24 cellular contexts compared by ENCODE assay signal in the genomic region with DNA sequence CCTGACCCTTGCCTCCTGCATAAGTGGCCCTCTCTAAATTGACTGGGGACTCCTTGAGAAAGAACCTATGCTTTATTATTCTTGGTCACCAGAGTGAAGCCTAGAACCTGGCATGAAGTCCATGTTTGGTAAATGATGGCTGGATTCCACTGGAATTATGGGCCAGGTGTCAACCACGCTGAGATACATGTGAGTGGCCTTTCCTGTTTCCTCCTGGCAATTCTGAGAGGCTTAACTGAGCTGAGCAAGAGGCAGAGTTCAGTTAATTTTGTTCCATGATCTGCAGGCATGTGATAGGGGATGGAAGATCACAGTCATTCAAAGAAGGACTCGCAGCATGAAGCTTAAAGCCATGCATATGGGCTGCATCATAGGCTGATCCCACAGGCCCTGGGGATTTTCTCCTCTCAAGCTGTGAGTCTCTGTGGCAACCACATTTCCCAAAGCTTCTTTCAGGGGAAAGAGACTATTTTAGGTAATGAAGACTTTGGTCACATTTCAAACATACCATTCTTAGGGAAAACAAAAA.
"Had no signal": no experiment of that assay in that cellular context is flagged by ENCODE, and none has a peak within 500 bp of the region (broad histone marks: within the 10 kb centered on the region; RNA-seq: fewer than 3 reads in every experiment).

No MANE protein-coding gene starts in this region.

- H3K4me3 ChIP-seq: gastroesophageal sphincter, hepatocyte, ovary, suprapubic skin, tibial artery, upper lobe of right lung had no signal

- H3K36me3 ChIP-seq: brain microvascular endothelial cell, gastroesophageal sphincter, neutrophil, ovary, suprapubic skin, tibial artery, upper lobe of right lung had no signal

- H3K4me2 ChIP-seq: hepatocyte had no signal

- H3K27ac ChIP-seq: brain microvascular endothelial cell, gastroesophageal sphincter, hepatocyte, neutrophil, ovary, suprapubic skin, tibial artery, upper lobe of right lung had no signal

- H3K4me1 ChIP-seq: suprapubic skin, upper lobe of right lung had no signal

- ATAC-seq: activated CD8-positive, alpha-beta memory T cell treated with anti-CD3 and anti-CD28 coated beads, Interleukin-2, amount 10 ng/mL, durations not matched to agents 7 days and 5 days; activated CD8-positive, alpha-beta T cell treated with anti-CD3 and anti-CD28 coated beads, Interleukin-2, amount 10 ng/mL, durations not matched to agents 7 days and 5 days; activated T-cell treated with anti-CD3 and anti-CD28 coated beads, Interleukin-2, amount 50 U/mL, for 72 hours; gastroesophageal sphincter; left cardiac atrium; left ventricle myocardium superior; sciatic nerve; stimulated activated effector memory CD8-positive, alpha-beta T cell treated with anti-CD3 and anti-CD28 coated beads, Interleukin-12 subunit alpha, Interleukin-12 subunit beta, amount 100 ng/mL, for 72 hours; T-helper 17 cell; upper lobe of right lung; WTC11 had no signal

- H3K9me3 ChIP-seq: gastroesophageal sphincter, neutrophil, ovary, suprapubic skin, tibial artery, upper lobe of right lung had no signal

- DNase-seq: activated CD4-positive, alpha-beta T cell treated with anti-CD3 and anti-CD28 coated beads for 1 hour; activated CD8-positive, alpha-beta memory T cell treated with anti-CD3 and anti-CD28 coated beads, Interleukin-2, amount 10 ng/mL, durations not matched to agents 7 days and 5 days; activated CD8-positive, alpha-beta T cell treated with anti-CD3 and anti-CD28 coated beads, Interleukin-2, amount 10 ng/mL, durations not matched to agents 7 days and 5 days; activated naive CD4-positive, alpha-beta T cell; activated T-cell treated with anti-CD3 and anti-CD28 coated beads, Interleukin-2, amount 50 U/mL, for 72 hours; brain microvascular endothelial cell; left cardiac atrium; left ventricle myocardium superior; naive B cell; nephron progenitor cell; ovary; small intestine; stimulated activated CD4-positive, alpha-beta T cell treated with anti-CD3 and anti-CD28 coated beads, Interleukin-4, amount 100 ng/mL, for 24 hours; T-helper 17 cell; T1000; tibial artery; upper lobe of right lung had no signal

- H3K27me3 ChIP-seq: brain microvascular endothelial cell, gastroesophageal sphincter, hepatocyte, neutrophil, ovary, suprapubic skin, tibial artery, upper lobe of right lung had no signal
